8 cellular contexts compared by ENCODE assay signal in the genomic region with DNA sequence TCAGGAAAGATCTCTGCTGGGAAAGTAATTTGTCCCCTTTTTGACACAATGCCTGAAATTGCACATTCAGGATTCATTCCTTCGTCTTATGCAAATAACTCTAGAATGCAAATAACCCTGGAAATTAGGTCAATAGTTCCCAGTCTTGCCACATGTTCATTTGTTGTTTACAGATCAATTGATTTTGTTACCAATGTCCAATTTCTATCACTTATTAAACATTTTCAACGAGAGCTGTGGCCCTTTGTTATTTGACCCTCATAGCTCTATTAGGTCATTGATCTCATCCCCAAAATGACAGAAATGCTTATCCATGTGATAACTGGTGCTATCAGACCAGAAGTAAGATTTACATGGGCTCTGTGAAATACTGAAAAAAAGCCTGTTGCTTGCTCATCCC.
"Had no signal": no experiment of that assay in that cellular context is flagged by ENCODE, and none has a peak within 500 bp of the region (broad histone marks: within the 10 kb centered on the region; RNA-seq: fewer than 3 reads in every experiment).

No MANE protein-coding gene starts in this region.

- DNase-seq: GDM1, GF-D8 had no signal

- FAIRE-seq: G401.6, GM12878, GM12891, GM12892, GM18507, GM19239 had no signal

- H3K4me3 ChIP-seq: GM12878 had no signal

- ATAC-seq: GM12878 had no signal
